ENCODE assay signal across 9 cellular contexts in the genomic region with DNA sequence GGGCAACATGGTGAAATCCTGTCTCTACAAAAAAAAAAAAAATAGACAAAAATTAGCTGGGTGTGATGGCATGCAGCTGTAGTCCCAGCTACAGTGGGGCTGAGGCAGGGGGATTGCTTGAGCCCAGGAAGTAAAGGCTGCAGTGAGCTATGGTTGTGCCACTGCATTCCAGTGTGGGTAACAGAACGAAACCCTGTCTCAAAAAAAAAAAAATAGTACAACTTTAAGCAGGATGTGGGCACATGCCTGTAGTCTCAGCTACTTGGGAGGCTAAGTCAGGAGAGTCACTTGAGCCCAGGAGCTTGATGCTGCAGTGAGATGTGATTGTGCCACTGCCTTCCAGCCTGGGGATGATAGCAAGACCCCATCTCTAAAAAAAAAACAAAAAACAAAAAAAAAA. TPM values are rescaled to one million over a fixed set of nuclear protein-coding genes. Genes with fewer than 3 reads are reported as not detected.
DNase-seq lines count a peak whose midpoint lies in the region; ATAC-seq, FAIRE-seq and TF ChIP-seq lines count a peak whose summit lies in the region.
"Had no signal": no experiment of that assay in that cellular context is flagged by ENCODE, and none has a peak within 500 bp of the region (broad histone marks: within the 10 kb centered on the region; RNA-seq: fewer than 3 reads in every experiment).

No MANE protein-coding gene starts in this region.

- H3K4me1 ChIP-seq in GM12878 (ENCODE audit: control insufficient read depth, insufficient read depth, low read length) (peaks cover 50% of the 10 kb centered on the region), right lobe of liver (peaks cover 0 to 7% (median 2%) of the 10 kb centered on the region in 4 donors)

- no peak overlapping the region for H2AFZ ChIP-seq in GM12878 (ENCODE audit: control insufficient read depth, low read depth, low read length)

- no peaks in the 10 kb centered on the region for H4K20me1 ChIP-seq in GM12878 (ENCODE audit: control insufficient read depth, insufficient read depth)

- no peaks in the 10 kb centered on the region for H3K36me3 Mint-ChIP-seq in activated T-cell treated with anti-CD3 and anti-CD28 coated beads, Interleukin-2, amount 50 U/mL, for 4 hours (ENCODE audit: insufficient read depth)

- no peak for TF ChIP-seq POLR2A in GM12878 (IDR thresholded peaks at IDR 0.05; ENCODE audit: low read depth, low read length)
- no peak for TF ChIP-seq POLR2A in right lobe of liver (IDR thresholded peaks at IDR 0.05)

- peaks cover 63% of the 10 kb centered on the region for H3K4me1 Mint-ChIP-seq in activated T-cell treated with anti-CD3 and anti-CD28 coated beads, Interleukin-2, amount 50 U/mL, for 4 hours (ENCODE audit: low read depth)

- no peaks in the 10 kb centered on the region for H3K27me3 Mint-ChIP-seq in activated T-cell treated with anti-CD3 and anti-CD28 coated beads, Interleukin-2, amount 50 U/mL, for 4 hours (ENCODE audit: low read depth)

- no peak overlapping the region for H3K4me3 Mint-ChIP-seq in activated T-cell treated with anti-CD3 and anti-CD28 coated beads, Interleukin-2, amount 50 U/mL, for 4 hours

- WGBS in GM12878 (ENCODE audit: insufficient coverage, insufficient replicate concordance, low lambda C conversion rate, missing lambda C conversion rate), result 0% methylated on average over 1 of the region's 1 CpG
- 38% methylated on average over 1 of the region's 1 CpG for WGBS in right lobe of liver (ENCODE audit: insufficient coverage, low coverage, low lambda C conversion rate, missing lambda C conversion rate)

- TF ChIP-seq RAD21 in GM12878 (IDR thresholded peaks at IDR 0.05; ENCODE audit: insufficient read depth, low read depth, low read length), result no peak

- intact Hi-C loops in GM12878 (cut with micrococcal nuclease; ENCODE audit: unreplicated experiment), result no loop called here
- intact Hi-C loops in right lobe of liver (cut with DNase I), result no loop called here

- SMC1A ChIA-PET in GM12878 (lab: Charles Lee; ENCODE audit: uncharacterized antibody, unreplicated experiment), result interaction anchor here (0.7 to 4.6 kb wide), 7 partner anchors 9 to 171 kb away, joined by 3 to 52 read pairs (median 6); partner anchors contain the start of gene CNEP1R1

- ATAC-seq in activated T-cell treated with anti-CD3 and anti-CD28 coated beads, Interleukin-2, amount 50 U/mL, for 4 hours, result peak; percentile 53 to 54
- ATAC-seq in GM12878 (peak; percentile 46), right lobe of liver (no peak)

- RAD21 ChIA-PET in GM12878 (lab: Charles Lee; ENCODE audit: unreplicated experiment), result interaction anchor here (1.0 to 3.4 kb wide), 5 partner anchors 14 to 172 kb away, joined by 3 to 22 read pairs (median 4); partner anchors contain the start of gene CNEP1R1

- no peaks in the 10 kb centered on the region for H3K9me3 Mint-ChIP-seq in activated T-cell treated with anti-CD3 and anti-CD28 coated beads, Interleukin-2, amount 50 U/mL, for 4 hours

- BruUV-seq in GM12878 (replicated peaks; lab: Mats Ljungman, UMichigan), result no TSS peak

- POLR2A ChIA-PET in GM12878 (lab: Charles Lee), result interaction anchor here (0.6 to 2.0 kb wide), 5 partner anchors 30 to 129 kb away, joined by 3 to 13 read pairs (median 5); no protein-coding TSS in a partner anchor

- no peak overlapping the region for H3K27ac ChIP-seq in GM12878 (ENCODE audit: control insufficient read depth, insufficient read depth)
- no peak overlapping the region for H3K27ac ChIP-seq in right lobe of liver
- H3K27ac ChIP-seq: SK-N-MC had no signal

- H3K36me3 ChIP-seq in GM12878 (ENCODE audit: control insufficient read depth in 2 of 2, insufficient read depth in 2 of 2, low read length in 1 of 2), result no peaks in the 10 kb centered on the region
- H3K36me3 ChIP-seq in right lobe of liver, result no peaks in the 10 kb centered on the region

- H3K4me2 ChIP-seq in GM12878 (ENCODE audit: control insufficient read depth, insufficient read depth), result no peak overlapping the region

- FAIRE-seq in GM12878 (lab: Jason Lieb, UNC), result peak; percentile 38

- H3K4me3 ChIP-seq in GM12878 (no peak overlapping the region), right lobe of liver (no peak overlapping the region)
- H3K4me3 ChIP-seq: SK-N-MC had no signal

- H3K27me3 ChIP-seq in GM12878 (replicated peaks in 1 of 2; ENCODE audit: control insufficient read depth in 2 of 2, insufficient read depth in 2 of 2, low read length in 1 of 2), result no peaks in the 10 kb centered on the region
- H3K27me3 ChIP-seq in right lobe of liver, result no peaks in the 10 kb centered on the region

- in situ Hi-C loops in GM12878 (cut with MboI), result no loop called here

- TF ChIP-seq EP300 in GM12878 (IDR thresholded peaks at IDR 0.05; ENCODE audit: borderline replicate concordance in 1 of 2, control insufficient read depth in 1 of 2, low read depth in 2 of 2, low read length in 2 of 2), result no peak

- peaks cover 60% of the 10 kb centered on the region for H3K79me2 ChIP-seq in GM12878 (ENCODE audit: control insufficient read depth, insufficient read depth, low read length)

- no peak overlapping the region for H3K9ac ChIP-seq in GM12878 (ENCODE audit: control insufficient read depth, insufficient read depth, low read length)

- no peak for DNase-seq in activated T-cell treated with anti-CD3 and anti-CD28 coated beads, Interleukin-2, amount 50 U/mL, for 4 hours
- DNase-seq in activated T-cell treated with anti-CD3 and anti-CD28 coated beads, Interleukin-2, amount 50 U/mL, for 48 hours, result no peak
- DNase-seq in NCI-H226 (peak; percentile 56), GM12878 (ENCODE audit: low read depth, low spot score) (no peak), renal cortical epithelial cell (ENCODE audit: low read depth) (peak; percentile 43), HT-29 (ENCODE audit: low spot score) (no peak), right lobe of liver (no peak), NCI-H345 (lab: John Stamatoyannopoulos, UW) (no peak)

- TF ChIP-seq CTCF in GM12878 (IDR thresholded peaks at IDR 0.05 in 2 of 3, conservative IDR thresholded peaks at IDR 0.05 in 1 of 3; ENCODE audit: control insufficient read depth in 2 of 3, extremely low read depth in 1 of 3, insufficient read depth in 1 of 3, low read depth in 3 of 3, low read length in 3 of 3) (no peak), right lobe of liver (IDR thresholded peaks at IDR 0.05) (no peak)

- H3K9me3 ChIP-seq in GM12878 (replicated peaks; ENCODE audit: control insufficient read depth, insufficient read depth, low read length), result no peaks in the 10 kb centered on the region; the same call in 2 of the 3 replicates
- no peaks in the 10 kb centered on the region for H3K9me3 ChIP-seq in right lobe of liver

- CTCF ChIA-PET in GM12878 (lab: Yijun Ruan, JAX), result interaction anchor here (0.6 to 6.2 kb wide), 9 partner anchors 13 to 729 kb away, joined by 3 to 70 read pairs (median 3); partner anchors contain the start of genes CNEP1R1 and HEATR3

TF ChIP-seq in GM12878, 131 proteins besides CTCF, POLR2A, EP300 and RAD21:
- TF ChIP-seq, protein P1, sequence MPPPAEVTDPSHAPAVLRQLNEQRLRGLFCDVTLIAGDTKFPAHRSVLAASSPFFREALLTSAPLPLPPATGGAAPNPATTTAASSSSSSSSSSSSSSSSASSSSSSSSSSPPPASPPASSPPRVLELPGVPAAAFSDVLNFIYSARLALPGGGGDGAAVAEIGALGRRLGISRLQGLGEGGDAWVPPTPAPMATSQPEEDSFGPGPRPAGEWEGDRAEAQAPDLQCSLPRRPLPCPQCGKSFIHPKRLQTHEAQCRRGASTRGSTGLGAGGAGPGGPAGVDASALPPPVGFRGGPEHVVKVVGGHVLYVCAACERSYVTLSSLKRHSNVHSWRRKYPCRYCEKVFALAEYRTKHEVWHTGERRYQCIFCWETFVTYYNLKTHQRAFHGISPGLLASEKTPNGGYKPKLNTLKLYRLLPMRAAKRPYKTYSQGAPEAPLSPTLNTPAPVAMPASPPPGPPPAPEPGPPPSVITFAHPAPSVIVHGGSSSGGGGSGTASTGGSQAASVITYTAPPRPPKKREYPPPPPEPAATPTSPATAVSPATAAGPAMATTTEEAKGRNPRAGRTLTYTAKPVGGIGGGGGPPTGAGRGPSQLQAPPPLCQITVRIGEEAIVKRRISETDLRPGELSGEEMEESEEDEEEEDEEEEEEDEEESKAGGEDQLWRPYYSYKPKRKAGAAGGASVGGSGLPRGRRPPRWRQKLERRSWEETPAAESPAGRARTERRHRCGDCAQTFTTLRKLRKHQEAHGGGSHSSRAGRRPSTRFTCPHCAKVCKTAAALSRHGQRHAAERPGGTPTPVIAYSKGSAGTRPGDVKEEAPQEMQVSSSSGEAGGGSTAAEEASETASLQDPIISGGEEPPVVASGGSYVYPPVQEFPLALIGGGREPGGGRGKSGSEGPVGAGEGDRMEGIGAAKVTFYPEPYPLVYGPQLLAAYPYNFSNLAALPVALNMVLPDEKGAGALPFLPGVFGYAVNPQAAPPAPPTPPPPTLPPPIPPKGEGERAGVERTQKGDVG (CRISPR knock-in tag; IDR thresholded peaks at IDR 0.05), result no peak

RNA-seq across cellular contexts. Expression of gene TENT4B, which starts 43.6 kb away (rescaled TPM):
- 10 to 100 TPM; 26.0 to 28.7 (median 27.8) TPM for total RNA-seq in activated T-cell treated with anti-CD3 and anti-CD28 coated beads, Interleukin-2, amount 50 U/mL, for 4 hours
- 17.1 and 18.2 TPM in 2 replicates for total RNA-seq in GM12878 (2013; cell fraction: nucleolus; rRNA removed)
- total RNA-seq in GM12878 (2014; rRNA removed) (10.0 and 10.8 TPM in 2 replicates), GM12878 (2014; rRNA removed; fragmentation: Illumina TruSeq; extraction: Trizol) (9.8 and 10.7 TPM in 2 replicates), GM12878 (2021) (13.0 and 15.4 TPM in 2 replicates), renal cortical epithelial cell (10.3 and 11.8 TPM in 2 replicates), right lobe of liver (10 to 100 TPM in 1 of 6 experiments, 1 to 10 TPM in 5; 7.2 to 13.2 (median 9.3) TPM)
- 4.1 TPM for polyA plus RNA-seq in GM12878 (2011; ENCODE audit: low read depth)
- polyA plus RNA-seq in GM12878 (2011; rRNA removed) (12.5 and 18.5 TPM in 2 replicates), GM12878 (2014; fragmentation: Illumina TruSeq; extraction: Trizol) (13.4 and 17.0 TPM in 2 replicates), GM12878 (2014; fragmentation: Nextera tagmentation; extraction: Ambion mirVana) (10 to 100 TPM; 11.7 to 16.7 TPM), GM12878 (2014; rRNA removed) (7.3 and 9.0 TPM in 2 replicates), GM12878 (2016; fragmentation: Nextera tagmentation; extraction: Ambion mirVana) (1 to 10 TPM; 4.4 to 8.4 TPM)
- polyA plus RNA-seq in GM12878 (2011; cell fraction: cytosol; rRNA removed), result 5.7 and 6.2 TPM in 2 replicates
- polyA plus RNA-seq in GM12878 (2011; cell fraction: nucleus; rRNA removed), result 4.8 TPM in 2 replicates
- polyA plus RNA-seq in GM12878 (2012), result 6.2 and 8.1 TPM in 2 replicates
- 13.0 and 20.9 TPM in 2 replicates for polyA minus RNA-seq in GM12878 (2011; rRNA and poly(A)+ RNA removed)
- polyA minus RNA-seq in GM12878 (2011; cell fraction: cytosol; rRNA and poly(A)+ RNA removed), result 8.7 and 8.8 TPM in 2 replicates
- 3.3 and 6.9 TPM in 2 replicates for polyA minus RNA-seq in GM12878 (2011; cell fraction: nucleus; rRNA and poly(A)+ RNA removed)
- 4.7 and 5.3 TPM in 2 replicates for total RNA-seq in HT-29 (2014; rRNA removed; shearing (Covaris generic))

Comparison
In these comparisons a context has a peak if more than half of its experiments do, and no peak if none do; other contexts are left out.
1. ATAC-seq: peak in activated T-cell treated with anti-CD3 and anti-CD28 coated beads, Interleukin-2, amount 50 U/mL, for 4 hours (2 of 2) and GM12878 (single experiment); none in right lobe of liver (0 of 4).
2. DNase-seq: peak in NCI-H226 (single experiment) and renal cortical epithelial cell (single experiment); none in activated T-cell treated with anti-CD3 and anti-CD28 coated beads, Interleukin-2, amount 50 U/mL, for 4 hours (single experiment), activated T-cell treated with anti-CD3 and anti-CD28 coated beads, Interleukin-2, amount 50 U/mL, for 48 hours (0 of 2), GM12878 (single experiment), HT-29 (single experiment), right lobe of liver (0 of 3) and NCI-H345 (single experiment).